Comparison of ENCODE assay signal across 22 cellular contexts in genomic region chr15:28131946-28132345, GRCh38. TPM values are rescaled to one million over a fixed set of nuclear protein-coding genes. Genes with fewer than 3 reads are reported as not detected.
DNase-seq lines count a peak whose midpoint lies in the region; ATAC-seq and TF ChIP-seq lines count a peak whose summit lies in the region.
"Had no signal": no experiment of that assay in that cellular context is flagged by ENCODE, and none has a peak within 500 bp of the region (broad histone marks: within the 10 kb centered on the region; RNA-seq: fewer than 3 reads in every experiment).

No MANE protein-coding gene starts in this region.

- H3K27ac Mint-ChIP-seq in activated T-cell treated with anti-CD3 and anti-CD28 coated beads, Interleukin-2, amount 50 U/mL, for 72 hours, result no peak overlapping the region

- no peaks in the 10 kb centered on the region for H3K27me3 Mint-ChIP-seq in activated T-cell treated with anti-CD3 and anti-CD28 coated beads, Interleukin-2, amount 50 U/mL, for 72 hours (ENCODE audit: low read depth)
- H3K27me3 Mint-ChIP-seq: CD4-positive, CD25-positive, alpha-beta regulatory T cell; CD8-positive, alpha-beta memory T cell had no signal

- peak overlapping the region; percentile 15 to 76 for H3K27ac ChIP-seq in ascending aorta
- H3K27ac ChIP-seq in thoracic aorta, result peak overlapping the region; percentile 59 to 72
- H3K27ac ChIP-seq: HL-60 had no signal

- H3K36me3 ChIP-seq in ascending aorta (peaks cover 30 to 40% of the 10 kb centered on the region in 2 donors), thoracic aorta (peaks cover 5% of the 10 kb centered on the region)

- no peak for ATAC-seq in left ventricle myocardium superior
- ATAC-seq in left lobe of liver, result no peak
- no peak for ATAC-seq in thoracic aorta (ENCODE audit: insufficient number of reproducible peaks, low FRiP score, low read depth)
- no peak for ATAC-seq in activated T-cell treated with anti-CD3 and anti-CD28 coated beads, Interleukin-2, amount 50 U/mL, for 72 hours (replicated peaks in 1 of 2)
- ATAC-seq: GM12878 had no signal

- H3K4me1 ChIP-seq in ascending aorta, result peaks cover 0 to 13% of the 10 kb centered on the region in 2 donors
- peaks cover 9 to 22% of the 10 kb centered on the region in 2 donors for H3K4me1 ChIP-seq in thoracic aorta (ENCODE audit: control insufficient read depth in 1 of 2, low read depth in 2 of 2)
- H3K4me1 ChIP-seq: BE2C had no signal

- TF ChIP-seq CTCF in ascending aorta (IDR thresholded peaks at IDR 0.05) (no peak), thoracic aorta (IDR thresholded peaks at IDR 0.05) (no peak)

- peaks cover 6% of the 10 kb centered on the region for H3K4me1 Mint-ChIP-seq in activated T-cell treated with anti-CD3 and anti-CD28 coated beads, Interleukin-2, amount 50 U/mL, for 72 hours (ENCODE audit: low read depth)

- intact Hi-C loops in cardiac septum (cut with DNase I), result no loop called here
- intact Hi-C loops in left ventricle myocardium superior (cut with micrococcal nuclease), result no loop called here
- intact Hi-C loops in ascending aorta (cut with DNase I), result no loop called here

- DNase-seq in cardiac septum (ENCODE audit: low spot score) (peak; percentile 7), left ventricle myocardium superior (no peak), ascending aorta (ENCODE audit: low spot score in 2 of 2) (no peak), left lobe of liver (ENCODE audit: low spot score) (peak; percentile 15), thoracic aorta (ENCODE audit: low spot score) (no peak), islet precursor cell (no peak)
- no peak for DNase-seq in activated T-cell treated with anti-CD3 and anti-CD28 coated beads, Interleukin-2, amount 50 U/mL, for 72 hours
- DNase-seq: ACHN; BE2C; C1 segment of cervical spinal cord; CD4-positive, CD25-positive, alpha-beta regulatory T cell; CD8-positive, alpha-beta memory T cell; COR-L47; DMS 273 treated with DMSO at 0.1 percent for 48 hours; DMS53; DND-41; EL had no signal

- H3K4me3 Mint-ChIP-seq in activated T-cell treated with anti-CD3 and anti-CD28 coated beads, Interleukin-2, amount 50 U/mL, for 72 hours, result no peak overlapping the region
- H3K4me3 Mint-ChIP-seq: CD8-positive, alpha-beta memory T cell had no signal

- H3K27me3 ChIP-seq in ascending aorta (no peaks in the 10 kb centered on the region), thoracic aorta (replicated peaks; ENCODE audit: insufficient read depth) (no peaks in the 10 kb centered on the region)
- H3K27me3 ChIP-seq: BE2C had no signal

- H3K4me3 ChIP-seq in ascending aorta (no peak overlapping the region), thoracic aorta (no peak overlapping the region)
- H3K4me3 ChIP-seq: GM12878, HAP-1 had no signal

- H3K9me3 ChIP-seq in ascending aorta, result no peaks in the 10 kb centered on the region
- no peaks in the 10 kb centered on the region for H3K9me3 ChIP-seq in thoracic aorta
- H3K9me3 ChIP-seq: BE2C, HAP-1 had no signal

- H3K9me3 Mint-ChIP-seq in activated T-cell treated with anti-CD3 and anti-CD28 coated beads, Interleukin-2, amount 50 U/mL, for 72 hours, result no peaks in the 10 kb centered on the region
- H3K9me3 Mint-ChIP-seq: CD4-positive, CD25-positive, alpha-beta regulatory T cell; CD8-positive, alpha-beta memory T cell had no signal

- H3K36me3 Mint-ChIP-seq in activated T-cell treated with anti-CD3 and anti-CD28 coated beads, Interleukin-2, amount 50 U/mL, for 72 hours (ENCODE audit: insufficient read depth in 2 of 2), result peaks cover 3 to 8% of the 10 kb centered on the region in 2 donors

RNA-seq across cellular contexts. Expression of gene OCA2, which starts 32.8 kb away (rescaled TPM):
- total RNA-seq in cardiac septum (not detected), left ventricle myocardium superior (0.15 TPM), ascending aorta (1.2 TPM), left lobe of liver (0.10 TPM), thoracic aorta (10 to 100 TPM in 1 of 2 donors, 1 to 10 TPM in 1; 8.0 to 14.8 TPM)
- under 1 TPM in 1 of 2 donors, not detected in 1; 0.14 TPM for total RNA-seq in activated T-cell treated with anti-CD3 and anti-CD28 coated beads, Interleukin-2, amount 50 U/mL, for 72 hours
- total RNA-seq: A172; CD4-positive, CD25-positive, alpha-beta regulatory T cell; CD8-positive, alpha-beta memory T cell; GM12878; HT1080 had no signal

Comparison
In these comparisons a context has a peak if more than half of its experiments do, and no peak if none do; other contexts are left out.
1. DNase-seq: peak in cardiac septum (single experiment) and left lobe of liver (single experiment); none in left ventricle myocardium superior (single experiment), ascending aorta (0 of 2), thoracic aorta (single experiment), islet precursor cell (single experiment) and activated T-cell treated with anti-CD3 and anti-CD28 coated beads, Interleukin-2, amount 50 U/mL, for 72 hours (0 of 2).